Comparison of ENCODE assay signal across 26 cellular contexts in the genomic region with DNA sequence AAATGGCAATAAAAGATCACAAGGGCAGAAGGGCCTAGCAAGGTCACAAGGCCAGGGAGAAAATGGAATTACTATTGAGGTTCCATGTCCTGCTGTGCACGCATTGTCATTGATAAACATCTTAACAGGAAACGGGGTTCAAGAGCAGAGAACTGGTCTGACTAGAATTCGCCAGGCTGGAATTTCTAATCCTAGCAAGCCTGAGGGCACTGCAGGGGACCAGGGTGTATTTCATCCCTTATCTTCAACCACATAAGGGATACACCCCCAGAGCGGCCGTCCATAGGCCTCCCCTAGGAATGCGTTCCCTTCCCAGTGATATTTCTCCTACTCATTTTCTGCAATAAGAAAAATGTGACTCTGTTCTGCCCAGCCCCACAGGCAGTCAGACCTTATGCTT. TPM values are rescaled to one million over a fixed set of nuclear protein-coding genes. Genes with fewer than 3 reads are reported as not detected.
A peak's percentile ranks its signal among the peaks of the same experiment; 100 is the strongest.
DNase-seq lines count a peak whose midpoint lies in the region; ATAC-seq and TF ChIP-seq lines count a peak whose summit lies in the region.
"Had no signal": no experiment of that assay in that cellular context is flagged by ENCODE, and none has a peak within 500 bp of the region (broad histone marks: within the 10 kb centered on the region; RNA-seq: fewer than 3 reads in every experiment).

No MANE protein-coding gene starts in this region.

- H3K27ac ChIP-seq in spleen: peak overlapping the region in 5 of 8 donors; percentile 48 to 78 (median 68)
- H3K27ac ChIP-seq: C4-2B, RWPE1 had no signal

- H3K4me1 Mint-ChIP-seq in IgD-negative memory B cell: peaks cover 18 to 30% (median 23%) of the 10 kb centered on the region in 3 donors
- H3K4me1 Mint-ChIP-seq in T-helper 17 cell: peaks cover 9% of the 10 kb centered on the region
- H3K4me1 Mint-ChIP-seq in endothelial cell (ENCODE audit: unreplicated experiment): peaks cover 15% of the 10 kb centered on the region

- no peak for ATAC-seq in T-helper 17 cell
- no peak for ATAC-seq in GM21717 (IDR thresholded peaks at IDR 0.05; ENCODE audit: unreplicated experiment)
- no peak for ATAC-seq in GM19351 (IDR thresholded peaks at IDR 0.05; ENCODE audit: unreplicated experiment)
- ATAC-seq in HG03442 (IDR thresholded peaks at IDR 0.05; ENCODE audit: unreplicated experiment): no peak
- ATAC-seq: HCT116, HepG2, Panc1, T-cell had no signal

- DNase-seq in T-helper 17 cell (no peak), endothelial cell (ENCODE audit: low spot score) (no peak), spleen (no peak)
- DNase-seq: CD8-positive, alpha-beta memory T cell; DMS153; KG1; MG63; NCI-H2029 treated with DMSO at 0.1 percent for 48 hours; NCI-H446 treated with DMSO at 0.1 percent for 48 hours; NCI-H526; SHP77; T-cell had no signal

- TF ChIP-seq CTCF in endothelial cell (IDR thresholded peaks at IDR 0.05; ENCODE audit: unreplicated experiment): no peak
- no peak for TF ChIP-seq CTCF in spleen (IDR thresholded peaks at IDR 0.05 in 8 of 11, conservative IDR thresholded peaks at IDR 0.05 in 3 of 11)

- H3K27me3 Mint-ChIP-seq in IgD-negative memory B cell: no peaks in the 10 kb centered on the region
- peaks cover 47% of the 10 kb centered on the region for H3K27me3 Mint-ChIP-seq in T-helper 17 cell
- H3K27me3 Mint-ChIP-seq in endothelial cell (ENCODE audit: unreplicated experiment): peaks cover 5% of the 10 kb centered on the region

- no peaks in the 10 kb centered on the region for H3K9me3 Mint-ChIP-seq in IgD-negative memory B cell
- H3K9me3 Mint-ChIP-seq in endothelial cell (ENCODE audit: unreplicated experiment): peaks cover 6% of the 10 kb centered on the region
- H3K9me3 Mint-ChIP-seq: T-cell had no signal

- H3K36me3 Mint-ChIP-seq in IgD-negative memory B cell: no peaks in the 10 kb centered on the region
- no peaks in the 10 kb centered on the region for H3K36me3 Mint-ChIP-seq in T-helper 17 cell (ENCODE audit: low read depth)
- peaks cover 59% of the 10 kb centered on the region for H3K36me3 Mint-ChIP-seq in endothelial cell (ENCODE audit: low read depth, unreplicated experiment)
- H3K36me3 Mint-ChIP-seq: T-cell had no signal

- H3K4me1 ChIP-seq in spleen: peaks cover 0 to 29% (median 17%) of the 10 kb centered on the region in 6 donors

- no peaks in the 10 kb centered on the region for H3K36me3 ChIP-seq in spleen
- H3K36me3 ChIP-seq: MG63 had no signal

- no peak for TF ChIP-seq POLR2A in spleen (IDR thresholded peaks at IDR 0.05)

- H3K4me3 Mint-ChIP-seq in IgD-negative memory B cell (no peak overlapping the region), T-helper 17 cell (peak overlapping the region; percentile 19), endothelial cell (ENCODE audit: unreplicated experiment) (peak overlapping the region; percentile 47)

- intact Hi-C loops in spleen (cut with DNase I; ENCODE audit: low total_unique reads): no loop called here

- 64 to 82% (median 74%) methylated on average over 6 of the region's 6 CpGs for WGBS in spleen, 5 donors

- H3K27ac Mint-ChIP-seq in IgD-negative memory B cell: peak overlapping the region; percentile 83 to 95 (median 89)
- no peak overlapping the region for H3K27ac Mint-ChIP-seq in T-helper 17 cell
- no peak overlapping the region for H3K27ac Mint-ChIP-seq in endothelial cell (ENCODE audit: unreplicated experiment)

- H3K27me3 ChIP-seq in spleen (replicated peaks in 1 of 7): peaks cover 0 to 25% (median 0%) of the 10 kb centered on the region in 7 donors

- H3K9me3 ChIP-seq in T-helper 17 cell (ENCODE audit: control insufficient read depth, low read length, poor library complexity, severe bottlenecking) (no peaks in the 10 kb centered on the region), spleen (peaks cover 0 to 4% (median 0%) of the 10 kb centered on the region in 8 donors)
- H3K9me3 ChIP-seq: MG63 had no signal

- H3K4me3 ChIP-seq in spleen: no peak overlapping the region
- H3K4me3 ChIP-seq: MG63 had no signal

RNA-seq across cellular contexts. Expression of gene ERICH4, which starts 19.5 kb away (rescaled TPM):
- polyA plus RNA-seq in IgD-negative memory B cell (not detected), spleen (not detected)
- total RNA-seq in T-helper 17 cell (not detected), endothelial cell (ENCODE audit: unreplicated experiment) (not detected), spleen (under 1 TPM in 1 of 7 donors, not detected in 6; 0.65 TPM)
- total RNA-seq: A673; CD8-positive, alpha-beta memory T cell; H4; HT-29; OCI-LY7; SK-MEL-5 had no signal
- polyA plus RNA-seq: CD8-positive, alpha-beta memory T cell had no signal

RNA-seq across cellular contexts. Expression of gene DMAC2, which starts 22.8 kb away (rescaled TPM):
- 47.0 TPM for polyA plus RNA-seq in IgD-negative memory B cell
- total RNA-seq in T-helper 17 cell: 10 to 100 TPM; 24.1 to 27.9 TPM
- 75.5 TPM for total RNA-seq in endothelial cell (ENCODE audit: unreplicated experiment)
- 10 to 100 TPM; 25.6 to 34.4 (median 30.4) TPM for total RNA-seq in spleen
- polyA plus RNA-seq in spleen: 10 to 100 TPM; 19.2 to 36.5 (median 27.7) TPM

RNA-seq across cellular contexts. Expression of gene B3GNT8, which starts 35.3 kb away (rescaled TPM):
- polyA plus RNA-seq in IgD-negative memory B cell: 0.59 TPM
- 1 to 10 TPM; 3.4 to 4.8 TPM for total RNA-seq in T-helper 17 cell
- total RNA-seq in endothelial cell (ENCODE audit: unreplicated experiment): 10.7 TPM
- 10 to 100 TPM in 6 of 7 donors, 1 to 10 TPM in 1; 7.0 to 30.3 (median 11.4) TPM for total RNA-seq in spleen
- polyA plus RNA-seq in spleen: 1 to 10 TPM; 1.8 to 9.8 (median 4.0) TPM
- total RNA-seq: H4, SK-MEL-5 had no signal

Comparison
In these comparisons a context has a peak if more than half of its experiments do, and no peak if none do; other contexts are left out.
1. H3K27ac Mint-ChIP-seq: peak in IgD-negative memory B cell (3 of 3); none in T-helper 17 cell (single experiment) and endothelial cell (single experiment).
2. H3K4me3 Mint-ChIP-seq: peak in T-helper 17 cell (single experiment) and endothelial cell (single experiment); none in IgD-negative memory B cell (0 of 4).